In genomic region chr9:31719262-31719661, GRCh38 we compare ENCODE assay signal across 17 cellular contexts.
DNase-seq lines count a peak whose midpoint lies in the region; ATAC-seq and TF ChIP-seq lines count a peak whose summit lies in the region.
"Had no signal": no experiment of that assay in that cellular context is flagged by ENCODE, and none has a peak within 500 bp of the region (broad histone marks: within the 10 kb centered on the region; RNA-seq: fewer than 3 reads in every experiment).

No MANE protein-coding gene starts in this region.

- intact Hi-C loops in mammary epithelial cell (cut with micrococcal nuclease) (no loop called here), MCF 10A (cut with micrococcal nuclease) (no loop called here)

- DNase-seq in mammary epithelial cell (peak; percentile 29), MCF 10A (ENCODE audit: unreplicated experiment) (no peak), foreskin keratinocyte (peak; percentile 26 to 72), NCI-H146 treated with DMSO at 0.1 percent for 48 hours (lab: John Stamatoyannopoulos, UW; ENCODE audit: unreplicated experiment) (no peak)
- no peak for DNase-seq in activated T-cell treated with anti-CD3 and anti-CD28 coated beads, Interleukin-2, amount 50 U/mL, for 48 hours
- DNase-seq: AML-193; Caco-2; Calu3; CD4-positive, alpha-beta T cell; CD8-positive, alpha-beta T cell; DMS79 treated with DMSO at 0.1 percent for 48 hours; GF-D8 had no signal

- no TSS peak for BruUV-seq in mammary epithelial cell (replicated peaks; lab: Mats Ljungman, UMichigan)
- BruUV-seq in MCF 10A (replicated peaks; lab: Mats Ljungman, UMichigan): no TSS peak

- no peak overlapping the region for H3K27ac Mint-ChIP-seq in MCF 10A (ENCODE audit: low read depth, unreplicated experiment)
- H3K27ac Mint-ChIP-seq: B cell; CD4-positive, alpha-beta T cell; CD8-positive, alpha-beta T cell had no signal

- H3K4me1 ChIP-seq in mammary epithelial cell (ENCODE audit: insufficient read depth, low read length) (peaks cover 4% of the 10 kb centered on the region), foreskin keratinocyte (peaks cover 7% of the 10 kb centered on the region)
- H3K4me1 ChIP-seq: A549; BLaER1 treated with 17β-estradiol and CSF1 and Interleukin-3, amounts not matched to agents 10 nM and 100 nM; Caco-2 had no signal

- no peak overlapping the region for H3K4me3 ChIP-seq in mammary epithelial cell (replicated peaks in 1 of 3; ENCODE audit: insufficient read depth in 1 of 3, low read depth in 2 of 3, low read length in 3 of 3)
- H3K4me3 ChIP-seq: A549; BLaER1 treated with 17β-estradiol and CSF1 and Interleukin-3, amounts not matched to agents 10 nM and 100 nM had no signal

- no peak overlapping the region for H2AFZ ChIP-seq in mammary epithelial cell (ENCODE audit: low read depth, low read length)

- H3K9me3 Mint-ChIP-seq in MCF 10A (ENCODE audit: unreplicated experiment): no peaks in the 10 kb centered on the region
- H3K9me3 Mint-ChIP-seq: CD4-positive, alpha-beta T cell; CD8-positive, alpha-beta T cell had no signal

- H3K79me2 ChIP-seq in mammary epithelial cell (ENCODE audit: insufficient read depth, low read length): no peaks in the 10 kb centered on the region

- H3K4me2 ChIP-seq in mammary epithelial cell (ENCODE audit: insufficient read depth, low read depth, low read length): no peak overlapping the region
- H3K4me2 ChIP-seq: A549; BLaER1 treated with 17β-estradiol and CSF1 and Interleukin-3, amounts not matched to agents 10 nM and 100 nM had no signal

- in situ Hi-C loops in mammary epithelial cell (cut with MboI; ENCODE audit: low sequenced_read_pairs in 2 of 2): no loop called here

- H3K36me3 ChIP-seq in mammary epithelial cell (ENCODE audit: insufficient read depth, low read length): no peaks in the 10 kb centered on the region
- H3K36me3 ChIP-seq: BLaER1 treated with 17β-estradiol and CSF1 and Interleukin-3, amounts not matched to agents 10 nM and 100 nM had no signal

- dilution Hi-C loops in mammary epithelial cell (cut with HindIII; ENCODE audit: low sequenced_read_pairs): no loop called here

- H3K4me1 Mint-ChIP-seq in MCF 10A (ENCODE audit: insufficient read depth, unreplicated experiment): no peaks in the 10 kb centered on the region
- H3K4me1 Mint-ChIP-seq: B cell had no signal

- POLR2A ChIA-PET in MCF 10A (lab: Yijun Ruan, JAX): no interaction called here

- no peak overlapping the region for H3K27ac ChIP-seq in mammary epithelial cell (ENCODE audit: insufficient read depth, low read depth, low read length)
- no peak overlapping the region for H3K27ac ChIP-seq in foreskin keratinocyte
- H3K27ac ChIP-seq: 22Rv1; A549; BLaER1 treated with 17β-estradiol and CSF1 and Interleukin-3, amounts not matched to agents 10 nM and 100 nM; C4-2B had no signal

- 77% methylated on average over 4 of the region's 4 CpGs for WGBS in mammary epithelial cell (ENCODE audit: low coverage, missing lambda C conversion rate)

- H3K36me3 Mint-ChIP-seq in MCF 10A (ENCODE audit: insufficient read depth, unreplicated experiment): no peaks in the 10 kb centered on the region
- H3K36me3 Mint-ChIP-seq: CD8-positive, alpha-beta T cell had no signal

- no peaks in the 10 kb centered on the region for H3K9me3 ChIP-seq in mammary epithelial cell (replicated peaks; ENCODE audit: insufficient read depth, low read length)
- H3K9me3 ChIP-seq: A549; BLaER1 treated with 17β-estradiol and CSF1 and Interleukin-3, amounts not matched to agents 10 nM and 100 nM; Caco-2 had no signal

- H3K27me3 ChIP-seq in mammary epithelial cell (ENCODE audit: insufficient read depth, low read length): no peaks in the 10 kb centered on the region
- no peaks in the 10 kb centered on the region for H3K27me3 ChIP-seq in foreskin keratinocyte
- H3K27me3 ChIP-seq: BLaER1 treated with 17β-estradiol and CSF1 and Interleukin-3, amounts not matched to agents 10 nM and 100 nM had no signal

- no peak overlapping the region for H3K4me3 Mint-ChIP-seq in MCF 10A (ENCODE audit: unreplicated experiment)
- H3K4me3 Mint-ChIP-seq: B cell; CD4-positive, alpha-beta T cell; CD8-positive, alpha-beta T cell had no signal

- CTCF ChIA-PET in mammary epithelial cell (lab: Charles Lee; ENCODE audit: low non-redundant PET): no interaction called here
- CTCF ChIA-PET in MCF 10A (lab: Yijun Ruan, JAX): no interaction called here

- H3K9ac ChIP-seq in mammary epithelial cell (ENCODE audit: insufficient read depth, low read length): no peak overlapping the region
- H3K9ac ChIP-seq: BLaER1 treated with 17β-estradiol and CSF1 and Interleukin-3, amounts not matched to agents 10 nM and 100 nM had no signal

- TF ChIP-seq CTCF in mammary epithelial cell (conservative IDR thresholded peaks at IDR 0.05 in 1 of 2, IDR thresholded peaks at IDR 0.05 in 1 of 2; ENCODE audit: extremely low read depth in 1 of 2, insufficient read depth in 1 of 2, low read depth in 1 of 2, low read length in 2 of 2) (no peak), MCF 10A (IDR thresholded peaks at IDR 0.05; ENCODE audit: unreplicated experiment) (no peak), foreskin keratinocyte (conservative IDR thresholded peaks at IDR 0.05) (no peak)

- no peaks in the 10 kb centered on the region for H4K20me1 ChIP-seq in mammary epithelial cell (ENCODE audit: insufficient read depth, low read length)
- H4K20me1 ChIP-seq: BLaER1 treated with 17β-estradiol and CSF1 and Interleukin-3, amounts not matched to agents 10 nM and 100 nM had no signal

- H3K27me3 Mint-ChIP-seq in MCF 10A (ENCODE audit: insufficient read depth, unreplicated experiment): no peaks in the 10 kb centered on the region
- H3K27me3 Mint-ChIP-seq: B cell; CD4-positive, alpha-beta T cell had no signal

- peak; percentile 67 for ATAC-seq in foreskin keratinocyte
- ATAC-seq: A549; CD8-positive, alpha-beta T cell had no signal

Comparison
In these comparisons a context has a peak if more than half of its experiments do, and no peak if none do; other contexts are left out.
1. DNase-seq: peak in mammary epithelial cell (single experiment) and foreskin keratinocyte (2 of 2); none in MCF 10A (single experiment), activated T-cell treated with anti-CD3 and anti-CD28 coated beads, Interleukin-2, amount 50 U/mL, for 48 hours (0 of 2) and NCI-H146 treated with DMSO at 0.1 percent for 48 hours (single experiment).